In genomic region chr5:116456036-116456435, GRCh38 we compare ENCODE assay signal across 17 cellular contexts.
DNase-seq lines count a peak whose midpoint lies in the region; ATAC-seq and TF ChIP-seq lines count a peak whose summit lies in the region.
"Had no signal": no experiment of that assay in that cellular context is flagged by ENCODE, and none has a peak within 500 bp of the region (broad histone marks: within the 10 kb centered on the region; RNA-seq: fewer than 3 reads in every experiment).

No MANE protein-coding gene starts in this region.

- TF ChIP-seq CTCF in HEK293 (tag by site-specific recombination; IDR thresholded peaks at IDR 0.05) (no peak), endodermal cell (conservative IDR thresholded peaks at IDR 0.05) (no peak), MCF 10A (IDR thresholded peaks at IDR 0.05; ENCODE audit: unreplicated experiment) (no peak)

- no peak overlapping the region for H3K14ac ChIP-seq in trophoblast cell (ENCODE audit: low read length)

- H2AK5ac ChIP-seq in trophoblast cell (ENCODE audit: low read length) = no peak overlapping the region

- CTCF ChIA-PET in HEK293 (lab: Yijun Ruan, JAX) (no interaction called here), MCF 10A (lab: Yijun Ruan, JAX) (interaction anchor here (0.7 kb wide), 1 partner anchor 9 kb away, joined by 3 read pairs; no protein-coding TSS in a partner anchor)

- no peak overlapping the region for H3K27ac ChIP-seq in HEK293 (ENCODE audit: extremely low read depth, low read depth, low read length)
- peak overlapping the region; percentile 30 for H3K27ac ChIP-seq in endodermal cell (ENCODE audit: low read depth, low read length)
- H3K27ac ChIP-seq in trophoblast cell (ENCODE audit: low read depth, low read length) = peak overlapping the region; percentile 84

- no peak overlapping the region for H3K4me2 ChIP-seq in trophoblast cell (ENCODE audit: low read length)
- H3K4me2 ChIP-seq: GM23338 had no signal

- H3K4ac ChIP-seq in trophoblast cell (ENCODE audit: low read depth, low read length) = no peak overlapping the region

- no peak overlapping the region for H3K27ac Mint-ChIP-seq in endodermal cell
- no peak overlapping the region for H3K27ac Mint-ChIP-seq in MCF 10A (ENCODE audit: low read depth, unreplicated experiment)
- H3K27ac Mint-ChIP-seq: CD8-positive, alpha-beta memory T cell; GM23338 had no signal

- no TSS peak for BruUV-seq in MCF 10A (replicated peaks; lab: Mats Ljungman, UMichigan)

- DNase-seq in endodermal cell (no peak), fibroblast of peridontal ligament (ENCODE audit: extremely low read depth) (peak; percentile 43), trophoblast cell (no peak), MCF 10A (ENCODE audit: unreplicated experiment) (no peak)
- DNase-seq: BE2C; C1 segment of cervical spinal cord; CD4-positive, CD25-positive, alpha-beta regulatory T cell; CD8-positive, alpha-beta memory T cell; COR-L47; DMS 273 treated with DMSO at 0.1 percent for 48 hours; DMS53; H7 had no signal

- H4K91ac ChIP-seq in trophoblast cell (ENCODE audit: low read depth, low read length) = no peak overlapping the region

- H3K4me3 ChIP-seq in HEK293 (ENCODE audit: low read depth, low read length) = no peak overlapping the region
- H3K4me3 ChIP-seq in endodermal cell (ENCODE audit: low read length) = no peak overlapping the region
- no peak overlapping the region for H3K4me3 ChIP-seq in trophoblast cell (ENCODE audit: low read depth, low read length)
- H3K4me3 ChIP-seq: GM23338 had no signal

- H2AFZ ChIP-seq in trophoblast cell (ENCODE audit: insufficient read depth, low read length, poor library complexity) = no peak overlapping the region
- H2AFZ ChIP-seq: GM23338 had no signal

- H3K79me1 ChIP-seq in trophoblast cell (ENCODE audit: low read length) = peaks cover 12% of the 10 kb centered on the region

- H3K9me3 Mint-ChIP-seq in endodermal cell (no peaks in the 10 kb centered on the region), MCF 10A (ENCODE audit: unreplicated experiment) (no peaks in the 10 kb centered on the region)
- H3K9me3 Mint-ChIP-seq: CD8-positive, alpha-beta memory T cell; GM23338 had no signal

- H3K4me3 Mint-ChIP-seq in endodermal cell (no peak overlapping the region), MCF 10A (ENCODE audit: unreplicated experiment) (no peak overlapping the region)
- H3K4me3 Mint-ChIP-seq: CD4-positive, CD25-positive, alpha-beta regulatory T cell; CD8-positive, alpha-beta memory T cell; GM23338 had no signal

- POLR2A ChIA-PET in HEK293 (lab: Yijun Ruan, JAX) = no interaction called here
- POLR2A ChIA-PET in MCF 10A (lab: Yijun Ruan, JAX) = no interaction called here

- no peak overlapping the region for H4K8ac ChIP-seq in trophoblast cell (ENCODE audit: low read depth, low read length)

- H3K36me3 ChIP-seq in HEK293 (ENCODE audit: control insufficient read depth in 2 of 2, insufficient read depth in 1 of 2, low read length in 2 of 2) = peaks cover 0 to 25% of the 10 kb centered on the region in 2 experiments; a peak in 1 of 3 replicates
- H3K36me3 ChIP-seq in endodermal cell (ENCODE audit: control insufficient read depth, insufficient read depth, low read length) = peaks cover 4% of the 10 kb centered on the region
- peaks cover 3 to 21% of the 10 kb centered on the region in 2 experiments for H3K36me3 ChIP-seq in trophoblast cell (ENCODE audit: control insufficient read depth in 1 of 2, insufficient read depth in 2 of 2, low read length in 2 of 2)
- H3K36me3 ChIP-seq: BE2C had no signal

- no peak overlapping the region for H2BK120ac ChIP-seq in trophoblast cell (ENCODE audit: insufficient read depth, low read length, poor library complexity)

- WGBS in endodermal cell (ENCODE audit: insufficient coverage in 1 of 2, insufficient read length in 1 of 2), 2 experiments = 88% methylated on average over 1 of the region's 1 CpG; no CpG with 5 or more reads in 1 of the 2 experiments
- no CpG with 5 or more reads among the region's 1 CpG for WGBS in trophoblast cell (ENCODE audit: extremely low coverage, insufficient coverage, insufficient read length)

- H3K9ac ChIP-seq in endodermal cell (ENCODE audit: extremely low read depth, low read length, poor library complexity, severe bottlenecking) (no peak overlapping the region), trophoblast cell (ENCODE audit: low read length) (no peak overlapping the region)

- no peaks in the 10 kb centered on the region for H3K9me3 ChIP-seq in HEK293 (ENCODE audit: control insufficient read depth, insufficient read depth, low read depth, low read length)
- no peaks in the 10 kb centered on the region for H3K9me3 ChIP-seq in endodermal cell (ENCODE audit: control insufficient read depth, low read length)
- no peaks in the 10 kb centered on the region for H3K9me3 ChIP-seq in trophoblast cell (ENCODE audit: insufficient read depth, low read depth, low read length)
- H3K9me3 ChIP-seq: BE2C had no signal

- H3K4me1 ChIP-seq in HEK293 (ENCODE audit: control insufficient read depth, insufficient read depth, low read length) (peaks cover 23% of the 10 kb centered on the region), endodermal cell (ENCODE audit: control insufficient read depth, insufficient read depth, low read length) (peaks cover 12% of the 10 kb centered on the region), trophoblast cell (ENCODE audit: control insufficient read depth in 1 of 2, insufficient read depth in 2 of 2, low read length in 2 of 2) (peaks cover 0 to 17% of the 10 kb centered on the region in 2 experiments)

- no peak for ATAC-seq in GM21619 (IDR thresholded peaks at IDR 0.05; ENCODE audit: unreplicated experiment)
- ATAC-seq in GM21367 (IDR thresholded peaks at IDR 0.05; ENCODE audit: unreplicated experiment) = no peak
- ATAC-seq: GM23338, HCT116 had no signal

- H3K36me3 Mint-ChIP-seq in endodermal cell (ENCODE audit: low read depth) (peaks cover 25% of the 10 kb centered on the region), MCF 10A (ENCODE audit: insufficient read depth, unreplicated experiment) (no peaks in the 10 kb centered on the region)

- no peak overlapping the region for H2BK5ac ChIP-seq in trophoblast cell (ENCODE audit: low read depth, low read length, poor library complexity)

- H3K27me3 ChIP-seq in endodermal cell (ENCODE audit: control insufficient read depth, insufficient read depth, low read length, poor library complexity, severe bottlenecking) (no peaks in the 10 kb centered on the region), trophoblast cell (ENCODE audit: insufficient read depth, low read length) (no peaks in the 10 kb centered on the region)
- H3K27me3 ChIP-seq: BE2C had no signal

- no peak overlapping the region for H3K23ac ChIP-seq in trophoblast cell (ENCODE audit: low read length)

- H2BK12ac ChIP-seq in trophoblast cell (ENCODE audit: low read length) = no peak overlapping the region

- no peak overlapping the region for H3K18ac ChIP-seq in trophoblast cell (ENCODE audit: low read length)

- intact Hi-C loops in MCF 10A (cut with micrococcal nuclease) = no loop called here

- H3K27me3 Mint-ChIP-seq in endodermal cell (ENCODE audit: insufficient read depth) = no peaks in the 10 kb centered on the region
- no peaks in the 10 kb centered on the region for H3K27me3 Mint-ChIP-seq in MCF 10A (ENCODE audit: insufficient read depth, unreplicated experiment)
- H3K27me3 Mint-ChIP-seq: CD8-positive, alpha-beta memory T cell had no signal

- peaks cover 62% of the 10 kb centered on the region for H3K4me1 Mint-ChIP-seq in endodermal cell
- no peaks in the 10 kb centered on the region for H3K4me1 Mint-ChIP-seq in MCF 10A (ENCODE audit: insufficient read depth, unreplicated experiment)
- H3K4me1 Mint-ChIP-seq: CD4-positive, CD25-positive, alpha-beta regulatory T cell had no signal

- no peaks in the 10 kb centered on the region for H3K79me2 ChIP-seq in trophoblast cell (ENCODE audit: control insufficient read depth, insufficient read depth, low read length, poor library complexity)

- no peak overlapping the region for H4K12ac ChIP-seq in trophoblast cell (ENCODE audit: low read depth, low read length)

TF ChIP-seq in HEK293, 187 proteins besides CTCF, POLR2A, EP300 and RAD21:
- TF ChIP-seq ZNF561 (tag by site-specific recombination; IDR thresholded peaks at IDR 0.05; ENCODE audit: borderline replicate concordance) (no peak), SALL2 (tag by site-specific recombination; IDR thresholded peaks at IDR 0.05; ENCODE audit: borderline replicate concordance) (no peak), ZNF175 (tag by site-specific recombination; IDR thresholded peaks at IDR 0.05) (no peak), SETDB1 (IDR thresholded peaks at IDR 0.05; ENCODE audit: insufficient read length, low read length) (no peak), ZNF174 (tag by site-specific recombination; IDR thresholded peaks at IDR 0.05) (no peak), ZNF600 (tag by site-specific recombination; IDR thresholded peaks at IDR 0.05) (no peak), ZNF558 (tag by site-specific recombination; IDR thresholded peaks at IDR 0.05) (peak; percentile 69), ZNF292 (tag by site-specific recombination; IDR thresholded peaks at IDR 0.05; ENCODE audit: borderline replicate concordance, low read depth) (no peak)
TF ChIP-seq in HEK293: peak in this region for 1.
